17 cellular contexts compared by ENCODE assay signal in the genomic region with DNA sequence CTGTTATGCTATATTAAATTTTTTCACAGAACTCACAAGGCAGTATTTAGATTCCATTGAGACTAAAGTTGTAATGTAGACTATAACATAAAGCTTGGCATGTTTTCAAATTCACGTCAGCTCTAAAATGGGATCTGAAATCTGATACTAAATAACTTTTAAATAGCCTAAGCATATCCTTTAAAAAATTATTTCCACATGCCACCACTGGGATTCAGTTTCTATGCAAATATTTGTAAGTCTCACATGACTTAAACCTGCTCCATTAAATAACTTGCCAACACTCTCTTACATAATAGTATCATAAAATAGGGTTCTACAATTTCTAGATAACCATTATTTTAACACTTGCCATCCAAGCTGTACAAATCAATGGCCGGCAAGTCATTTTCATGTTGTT. TPM values are rescaled to one million over a fixed set of nuclear protein-coding genes. Genes with fewer than 3 reads are reported as not detected.
A peak's percentile ranks its signal among the peaks of the same experiment; 100 is the strongest.
DNase-seq lines count a peak whose midpoint lies in the region; ATAC-seq, FAIRE-seq and TF ChIP-seq lines count a peak whose summit lies in the region.
"Had no signal": no experiment of that assay in that cellular context is flagged by ENCODE, and none has a peak within 500 bp of the region (broad histone marks: within the 10 kb centered on the region; RNA-seq: fewer than 3 reads in every experiment).

No MANE protein-coding gene starts in this region.

- ATAC-seq in foreskin keratinocyte: no peak
- ATAC-seq: natural killer cell treated with Interleukin-12 subunit alpha and Interleukin-12 subunit beta and Interleukin-15 and Interleukin-18, amount 100 ng/mL, for 72 hours had no signal

- no peak for FAIRE-seq in urothelium cell line (lab: Jason Lieb, UNC)

- peaks cover 11% of the 10 kb centered on the region for H3K4me1 ChIP-seq in adipocyte (ENCODE audit: control insufficient read depth, insufficient read depth, low read length)
- H3K4me1 ChIP-seq in foreskin keratinocyte: no peaks in the 10 kb centered on the region
- H3K4me1 ChIP-seq: BLaER1 treated with 17β-estradiol and CSF1 and Interleukin-3, amounts not matched to agents 10 nM and 100 nM had no signal

- H3K27me3 ChIP-seq in adipocyte (replicated peaks; ENCODE audit: control insufficient read depth, insufficient read depth, low read length) (no peaks in the 10 kb centered on the region), foreskin keratinocyte (no peaks in the 10 kb centered on the region)
- H3K27me3 ChIP-seq: BLaER1 treated with 17β-estradiol and CSF1 and Interleukin-3, amounts not matched to agents 10 nM and 100 nM had no signal

- no peaks in the 10 kb centered on the region for H3K9me3 ChIP-seq in adipocyte (ENCODE audit: control insufficient read depth, low read length)

- no peaks in the 10 kb centered on the region for H3K36me3 ChIP-seq in adipocyte (ENCODE audit: control insufficient read depth, insufficient read depth, low read length, severe bottlenecking)

- no peak overlapping the region for H3K27ac ChIP-seq in foreskin keratinocyte
- H3K27ac ChIP-seq: BLaER1 treated with 17β-estradiol and CSF1 and Interleukin-3, amounts not matched to agents 10 nM and 100 nM had no signal

- no peak for TF ChIP-seq CTCF in AG09319 (IDR thresholded peaks at IDR 0.05; ENCODE audit: low read depth, low read length)
- TF ChIP-seq CTCF in HFF-Myc (IDR thresholded peaks at IDR 0.05; ENCODE audit: low read depth, low read length, missing control alignments): no peak
- no peak for TF ChIP-seq CTCF in foreskin keratinocyte (conservative IDR thresholded peaks at IDR 0.05)

- H3K9ac ChIP-seq in adipocyte (ENCODE audit: low read length): no peak overlapping the region
- H3K9ac ChIP-seq: BLaER1 treated with 17β-estradiol and CSF1 and Interleukin-3, amounts not matched to agents 10 nM and 100 nM had no signal

- H3K4me3 ChIP-seq in HFF-Myc (replicated peaks; ENCODE audit: low read depth, low read length): no peak overlapping the region
- H3K4me3 ChIP-seq in adipocyte (ENCODE audit: low read length): no peak overlapping the region
- H3K4me3 ChIP-seq: BLaER1 treated with 17β-estradiol and CSF1 and Interleukin-3, amounts not matched to agents 10 nM and 100 nM had no signal

- in situ Hi-C loops in ACHN (cut with HindIII; ENCODE audit: low pct_ligation_motif_present, low pct_unique_long_range_greater_than_20kb, low sequenced_read_pairs): no loop called here

- DNase-seq in AG09319 (ENCODE audit: extremely low read depth, low read depth) (peak; percentile 8), HFF-Myc (ENCODE audit: extremely low read depth, low read depth) (peak; percentile 73), adipocyte (ENCODE audit: low read depth) (peak; percentile 56), iris pigment epithelial cell (ENCODE audit: low read depth) (peak; percentile 54), ACHN (no peak), foreskin keratinocyte (no peak), NAMALWA (ENCODE audit: low spot score) (no peak), urothelium cell line (ENCODE audit: low spot score) (no peak)
- DNase-seq: activated CD4-positive, alpha-beta T cell treated with anti-CD3 and anti-CD28 coated beads for 4 hours; activated naive CD4-positive, alpha-beta T cell treated with anti-CD3 and anti-CD28 coated beads for 36 hours; NCI-H187 treated with DMSO at 0.1 percent for 48 hours; NK-92 treated with Interleukin-12 subunit alpha and Interleukin-12 subunit beta, amount 100 ng/mL, for 24 hours; Right ventricle myocardium superior; substantia nigra; T1000 had no signal

RNA-seq across cellular contexts. Expression of a gene that starts 32.4 kb away (rescaled TPM):
- total RNA-seq in foreskin keratinocyte: 8.5 and 9.0 TPM in 2 replicates
- polyA plus RNA-seq in foreskin keratinocyte: 1.5 and 2.1 TPM in 2 replicates

Comparison
In these comparisons a context has a peak if more than half of its experiments do, and no peak if none do; other contexts are left out.
1. DNase-seq: peak in AG09319 (single experiment), HFF-Myc (single experiment), adipocyte (single experiment) and iris pigment epithelial cell (single experiment); none in ACHN (single experiment), foreskin keratinocyte (0 of 2), NAMALWA (single experiment) and urothelium cell line (single experiment).